Comparison of ENCODE assay signal across 29 cellular contexts in genomic region chr6:29954272-29954671, GRCh38.
"Had no signal": no experiment of that assay in that cellular context is flagged by ENCODE, and none has a peak within 500 bp of the region (broad histone marks: within the 10 kb centered on the region; RNA-seq: fewer than 3 reads in every experiment).

No MANE protein-coding gene starts in this region.

- H3K4me3 Mint-ChIP-seq: activated B cell treated with CpG ODN at 0.5 μM for 24 hours; activated CD4-positive, alpha-beta memory T cell treated with anti-CD3 and anti-CD28 coated beads, Interleukin-2, amount 10 ng/mL, durations not matched to agents 7 days and 5 days; activated CD4-positive, alpha-beta T cell treated with anti-CD3 and anti-CD28 coated beads, Interleukin-2, amount 10 ng/mL, durations not matched to agents 24 days and 14 days; activated naive CD4-positive, alpha-beta T cell treated with anti-CD3 and anti-CD28 coated beads, Interleukin-2, amount 10 ng/mL, durations not matched to agents 7 days and 5 days; activated naive CD8-positive, alpha-beta T cell treated with anti-CD3 and anti-CD28 coated beads, Interleukin-2, amount 10 ng/mL, durations not matched to agents 7 days and 5 days; activated T-cell treated with anti-CD3 and anti-CD28 coated beads, Interleukin-2, amount 50 U/mL, for 24 hours; activated T-cell treated with anti-CD3 and anti-CD28 coated beads, Interleukin-2, amount 50 U/mL, for 72 hours; brain; T-helper 17 cell had no signal

- H3K9me3 Mint-ChIP-seq: activated B cell treated with CpG ODN at 0.5 μM for 24 hours; activated CD4-positive, alpha-beta memory T cell treated with anti-CD3 and anti-CD28 coated beads, Interleukin-2, amount 10 ng/mL, durations not matched to agents 7 days and 5 days; activated CD4-positive, alpha-beta T cell treated with anti-CD3 and anti-CD28 coated beads, Interleukin-2, amount 10 ng/mL, durations not matched to agents 24 days and 14 days; activated naive CD4-positive, alpha-beta T cell treated with anti-CD3 and anti-CD28 coated beads, Interleukin-2, amount 10 ng/mL, durations not matched to agents 7 days and 5 days; activated naive CD4-positive, alpha-beta T cell treated with anti-CD3 and anti-CD28 coated beads, Interleukin-2, amount 50 U/mL, for 72 hours; activated naive CD8-positive, alpha-beta T cell treated with anti-CD3 and anti-CD28 coated beads, Interleukin-2, amount 10 ng/mL, durations not matched to agents 7 days and 5 days; activated T-cell treated with anti-CD3 and anti-CD28 coated beads, Interleukin-2, amount 50 U/mL, for 24 hours; activated T-cell treated with anti-CD3 and anti-CD28 coated beads, Interleukin-2, amount 50 U/mL, for 72 hours; brain had no signal

- H3K4me1 Mint-ChIP-seq: brain had no signal

- H3K9me3 ChIP-seq: ascending aorta, breast epithelium, colonic mucosa, esophagus squamous epithelium, gastroesophageal sphincter, heart right ventricle had no signal

- H3K4me1 ChIP-seq: ascending aorta, breast epithelium, colonic mucosa had no signal

- H3K27ac ChIP-seq: ascending aorta, breast epithelium, cardiac muscle cell, colonic mucosa, esophagus squamous epithelium, gastroesophageal sphincter, VCaP had no signal

- H3K36me3 Mint-ChIP-seq: activated naive CD4-positive, alpha-beta T cell treated with anti-CD3 and anti-CD28 coated beads, Interleukin-2, amount 50 U/mL, for 72 hours; brain had no signal

- H3K27me3 Mint-ChIP-seq: activated B cell treated with CpG ODN at 0.5 μM for 24 hours; activated naive CD8-positive, alpha-beta T cell treated with anti-CD3 and anti-CD28 coated beads, Interleukin-2, amount 10 ng/mL, durations not matched to agents 7 days and 5 days; activated T-cell treated with anti-CD3 and anti-CD28 coated beads, Interleukin-2, amount 50 U/mL, for 24 hours; T-helper 17 cell had no signal

- H3K27ac Mint-ChIP-seq: activated B cell treated with CpG ODN at 0.5 μM for 24 hours; activated CD4-positive, alpha-beta memory T cell treated with anti-CD3 and anti-CD28 coated beads, Interleukin-2, amount 10 ng/mL, durations not matched to agents 7 days and 5 days; activated CD4-positive, alpha-beta T cell treated with anti-CD3 and anti-CD28 coated beads, Interleukin-2, amount 10 ng/mL, durations not matched to agents 24 days and 14 days; activated naive CD4-positive, alpha-beta T cell treated with anti-CD3 and anti-CD28 coated beads, Interleukin-2, amount 10 ng/mL, durations not matched to agents 7 days and 5 days; activated naive CD8-positive, alpha-beta T cell treated with anti-CD3 and anti-CD28 coated beads, Interleukin-2, amount 10 ng/mL, durations not matched to agents 7 days and 5 days; activated T-cell treated with anti-CD3 and anti-CD28 coated beads, Interleukin-2, amount 50 U/mL, for 24 hours; brain; T-helper 17 cell had no signal

- H3K4me3 ChIP-seq: ascending aorta, breast epithelium, cardiac muscle cell, colonic mucosa, esophagus squamous epithelium, gastroesophageal sphincter, heart right ventricle had no signal

- ATAC-seq: activated CD4-positive, CD25-positive, alpha-beta regulatory T cell treated with anti-CD3 and anti-CD28 coated beads, Interleukin-2, amount 50 U/mL, for 24 hours; activated naive CD4-positive, alpha-beta T cell treated with anti-CD3 and anti-CD28 coated beads, Interleukin-2, amount 50 U/mL, for 72 hours; gastroesophageal sphincter; heart right ventricle; T-helper 17 cell had no signal

- DNase-seq: activated B cell treated with CpG ODN at 0.5 μM for 24 hours; activated CD4-positive, alpha-beta memory T cell treated with anti-CD3 and anti-CD28 coated beads, Interleukin-2, amount 10 ng/mL, durations not matched to agents 7 days and 5 days; activated CD4-positive, alpha-beta T cell treated with anti-CD3 and anti-CD28 coated beads, Interleukin-2, amount 10 ng/mL, durations not matched to agents 24 days and 14 days; activated CD4-positive, alpha-beta T cell treated with anti-CD3 and anti-CD28 coated beads, Interleukin-2, amount 50 U/mL, for 4 hours; activated CD8-positive, alpha-beta memory T cell treated with anti-CD3 and anti-CD28 coated beads, Interleukin-2, amount 50 U/mL, for 48 hours; activated gamma-delta T cell; activated naive CD4-positive, alpha-beta T cell; activated naive CD4-positive, alpha-beta T cell treated with anti-CD3 and anti-CD28 coated beads, Interleukin-2, amount 10 ng/mL, durations not matched to agents 7 days and 5 days; activated naive CD8-positive, alpha-beta T cell treated with anti-CD3 and anti-CD28 coated beads, Interleukin-2, amount 10 ng/mL, durations not matched to agents 7 days and 5 days; activated T-cell treated with anti-CD3 and anti-CD28 coated beads for 4 hours; activated T-cell treated with anti-CD3 and anti-CD28 coated beads, Interleukin-2, amount 50 U/mL, for 24 hours; activated T-cell treated with anti-CD3 and anti-CD28 coated beads, Interleukin-2, amount 50 U/mL, for 72 hours; central memory CD4-positive, alpha-beta T cell; cerebellar nuclear complex; colonic mucosa; effector CD8-positive, alpha-beta T cell; esophagus squamous epithelium; foreskin melanocyte; heart right ventricle; T-helper 1 cell; T-helper 17 cell had no signal

- H3K36me3 ChIP-seq: ascending aorta, breast epithelium, cardiac muscle cell, colonic mucosa, esophagus squamous epithelium, gastroesophageal sphincter had no signal

- H3K27me3 ChIP-seq: ascending aorta, breast epithelium, cardiac muscle cell, colonic mucosa, esophagus squamous epithelium, gastroesophageal sphincter, heart right ventricle had no signal
